In genomic region chr22:37626144-37626543, GRCh38 we compare ENCODE assay signal across 7 cellular contexts. TPM values are rescaled to one million over a fixed set of nuclear protein-coding genes. Genes with fewer than 3 reads are reported as not detected.
DNase-seq lines count a peak whose midpoint lies in the region; ATAC-seq and TF ChIP-seq lines count a peak whose summit lies in the region.
"Had no signal": no experiment of that assay in that cellular context is flagged by ENCODE, and none has a peak within 500 bp of the region (broad histone marks: within the 10 kb centered on the region; RNA-seq: fewer than 3 reads in every experiment).

No MANE protein-coding gene starts in this region.

- peaks cover 53 to 64% (median 58%) of the 10 kb centered on the region in 3 donors for H3K4me1 Mint-ChIP-seq in T-cell
- peaks cover 78% of the 10 kb centered on the region for H3K4me1 Mint-ChIP-seq in stimulated activated naive CD8-positive, alpha-beta T cell treated with anti-CD3 and anti-CD28 coated beads, Interleukin-15, amount 100 ng/mL, for 72 hours
- H3K4me1 Mint-ChIP-seq in endodermal cell: peaks cover 2% of the 10 kb centered on the region

- 87 to 95% methylated on average over 9 to 11 of the region's 11 CpGs for WGBS in endodermal cell (ENCODE audit: insufficient coverage in 1 of 2, insufficient read length in 1 of 2), 2 experiments

- CTCF ChIA-PET in T-cell (lab: Charles Lee): interaction anchor here (0.5 to 1.4 kb wide), 4 partner anchors 17 to 237 kb away, joined by 3 to 6 read pairs (median 4); no protein-coding TSS in a partner anchor

- H3K36me3 ChIP-seq in cardiac muscle cell (peaks cover 11% of the 10 kb centered on the region), endodermal cell (ENCODE audit: control insufficient read depth, insufficient read depth, low read length) (peaks cover 29% of the 10 kb centered on the region)

- no peaks in the 10 kb centered on the region for H3K9me3 ChIP-seq in cardiac muscle cell (ENCODE audit: low read depth)
- H3K9me3 ChIP-seq in endodermal cell (ENCODE audit: control insufficient read depth, low read length): no peaks in the 10 kb centered on the region

- no peak for ATAC-seq in T-cell (replicated peaks in 1 of 4)
- no peak for ATAC-seq in stimulated activated naive CD8-positive, alpha-beta T cell treated with anti-CD3 and anti-CD28 coated beads, Interleukin-15, amount 100 ng/mL, for 72 hours

- peak overlapping the region; percentile 93 to 95 for H3K27ac Mint-ChIP-seq in T-cell
- peak overlapping the region; percentile 5 to 25 for H3K27ac Mint-ChIP-seq in stimulated activated naive CD8-positive, alpha-beta T cell treated with anti-CD3 and anti-CD28 coated beads, Interleukin-15, amount 100 ng/mL, for 72 hours
- H3K27ac Mint-ChIP-seq in endodermal cell: no peak overlapping the region

- peaks cover 7% of the 10 kb centered on the region for H3K36me3 Mint-ChIP-seq in T-cell
- peaks cover 12% of the 10 kb centered on the region for H3K36me3 Mint-ChIP-seq in endodermal cell (ENCODE audit: low read depth)

- H3K27me3 Mint-ChIP-seq in T-cell (no peaks in the 10 kb centered on the region), endodermal cell (ENCODE audit: insufficient read depth) (no peaks in the 10 kb centered on the region)
- no peaks in the 10 kb centered on the region for H3K27me3 Mint-ChIP-seq in stimulated activated naive CD8-positive, alpha-beta T cell treated with anti-CD3 and anti-CD28 coated beads, Interleukin-15, amount 100 ng/mL, for 72 hours

- H3K27ac ChIP-seq in cardiac muscle cell: no peak overlapping the region
- H3K27ac ChIP-seq in endodermal cell (ENCODE audit: low read depth, low read length): no peak overlapping the region

- H3K4me1 ChIP-seq in cardiac muscle cell (ENCODE audit: low read depth) (peaks cover 5% of the 10 kb centered on the region), endodermal cell (ENCODE audit: control insufficient read depth, insufficient read depth, low read length) (no peaks in the 10 kb centered on the region)

- H3K4me3 ChIP-seq in cardiac muscle cell (no peak overlapping the region), endodermal cell (ENCODE audit: low read length) (no peak overlapping the region)

- DNase-seq in T-cell (no peak), cardiac muscle cell (ENCODE audit: low read depth in 1 of 2, low spot score in 1 of 2) (peak in 1 of 2 donors; percentile 92), NCI-H2196 treated with DMSO at 0.1 percent for 48 hours (lab: John Stamatoyannopoulos, UW; ENCODE audit: unreplicated experiment) (no peak), endodermal cell (no peak), COLO829 (ENCODE audit: low spot score) (no peak)
- no peak for DNase-seq in stimulated activated naive CD8-positive, alpha-beta T cell treated with anti-CD3 and anti-CD28 coated beads, Interleukin-15, amount 100 ng/mL, for 72 hours

- TF ChIP-seq CTCF in cardiac muscle cell (IDR thresholded peaks at IDR 0.05; ENCODE audit: low read depth, low read length): peak; percentile 20
- TF ChIP-seq CTCF in endodermal cell (conservative IDR thresholded peaks at IDR 0.05): no peak

- H3K27me3 ChIP-seq in cardiac muscle cell (no peaks in the 10 kb centered on the region), endodermal cell (ENCODE audit: control insufficient read depth, insufficient read depth, low read length, poor library complexity, severe bottlenecking) (no peaks in the 10 kb centered on the region)

- H3K9me3 Mint-ChIP-seq in T-cell (no peaks in the 10 kb centered on the region), endodermal cell (no peaks in the 10 kb centered on the region)
- no peaks in the 10 kb centered on the region for H3K9me3 Mint-ChIP-seq in stimulated activated naive CD8-positive, alpha-beta T cell treated with anti-CD3 and anti-CD28 coated beads, Interleukin-15, amount 100 ng/mL, for 72 hours

- H3K9ac ChIP-seq in endodermal cell (ENCODE audit: extremely low read depth, low read length, poor library complexity, severe bottlenecking): no peak overlapping the region

- POLR2A ChIA-PET in T-cell (lab: Charles Lee): no interaction called here

- H3K4me3 Mint-ChIP-seq in T-cell (peak overlapping the region in 1 of 3 donors; percentile 78), endodermal cell (no peak overlapping the region)
- peak overlapping the region; percentile 45 to 79 for H3K4me3 Mint-ChIP-seq in stimulated activated naive CD8-positive, alpha-beta T cell treated with anti-CD3 and anti-CD28 coated beads, Interleukin-15, amount 100 ng/mL, for 72 hours

RNA-seq across cellular contexts. Expression of gene SH3BP1, which starts 13.3 kb away (rescaled TPM):
- total RNA-seq in T-cell (100 to 1,000 TPM in 1 of 5 donors, 10 to 100 TPM in 4; 91.3 to 111 (median 93.6) TPM), cardiac muscle cell (24.3 and 51.9 TPM in 2 replicates), endodermal cell (10 to 100 TPM; 37.7 to 38.6 TPM)
- 15.0 and 20.7 TPM in 2 replicates for polyA plus RNA-seq in cardiac muscle cell
- 15.7 TPM for polyA plus RNA-seq in endodermal cell (2013, experiment 1 of 2)
- 14.3 TPM for polyA plus RNA-seq in endodermal cell (2013, experiment 2 of 2)

RNA-seq across cellular contexts. Expression of gene GGA1, which starts 17.5 kb away (rescaled TPM):
- total RNA-seq in T-cell (100 to 1,000 TPM in 2 of 5 donors, 10 to 100 TPM in 3; 83.8 to 105 (median 97.7) TPM), cardiac muscle cell (91.9 and 114 TPM in 2 replicates), endodermal cell (10 to 100 TPM; 87.5 TPM)
- 81.9 and 82.6 TPM in 2 replicates for polyA plus RNA-seq in cardiac muscle cell
- 60.0 TPM for polyA plus RNA-seq in endodermal cell (2013, experiment 1 of 2)
- polyA plus RNA-seq in endodermal cell (2013, experiment 2 of 2): 56.4 TPM

RNA-seq across cellular contexts. Expression of gene PDXP, which starts 32.4 kb away (rescaled TPM):
- total RNA-seq in T-cell (10 to 100 TPM in 3 of 5 donors, 1 to 10 TPM in 2; 3.1 to 11.3 (median 10.7) TPM), cardiac muscle cell (48.5 and 62.5 TPM in 2 replicates), endodermal cell (10 to 100 TPM; 23.5 to 29.3 TPM)
- 88.0 and 117 TPM in 2 replicates for polyA plus RNA-seq in cardiac muscle cell
- 40.4 TPM for polyA plus RNA-seq in endodermal cell (2013, experiment 1 of 2)
- 40.7 TPM for polyA plus RNA-seq in endodermal cell (2013, experiment 2 of 2)

RNA-seq across cellular contexts. Expression of gene LGALS2, which starts 46.3 kb away (rescaled TPM):
- total RNA-seq in T-cell (1 to 10 TPM in 1 of 5 donors, under 1 TPM in 1, not detected in 3; 0.63 to 1.4 TPM), cardiac muscle cell (not detected in 2 replicates), endodermal cell (under 1 TPM in 1 of 2 donors, not detected in 1; 0.86 TPM)
- polyA plus RNA-seq in cardiac muscle cell: not detected in 2 replicates
- polyA plus RNA-seq in endodermal cell (2013, experiment 1 of 2): not detected
- polyA plus RNA-seq in endodermal cell (2013, experiment 2 of 2): not detected
- total RNA-seq: SK-MEL-5 had no signal

RNA-seq across cellular contexts. Expression of gene LGALS1, which starts 49.3 kb away (rescaled TPM):
- total RNA-seq in T-cell: 100 to 1,000 TPM in 2 of 5 donors, 10 to 100 TPM in 3; 39.5 to 206 (median 99.2) TPM
- 6.6 and 24.5 TPM in 2 replicates for total RNA-seq in cardiac muscle cell
- 8.1 and 37.3 TPM in 2 replicates for polyA plus RNA-seq in cardiac muscle cell
- total RNA-seq in endodermal cell: 10 to 100 TPM; 10.4 to 16.0 TPM
- polyA plus RNA-seq in endodermal cell (2013, experiment 1 of 2): 126 TPM
- polyA plus RNA-seq in endodermal cell (2013, experiment 2 of 2): 131 TPM
